ENCODE assay signal across 8 cellular contexts in the genomic region with DNA sequence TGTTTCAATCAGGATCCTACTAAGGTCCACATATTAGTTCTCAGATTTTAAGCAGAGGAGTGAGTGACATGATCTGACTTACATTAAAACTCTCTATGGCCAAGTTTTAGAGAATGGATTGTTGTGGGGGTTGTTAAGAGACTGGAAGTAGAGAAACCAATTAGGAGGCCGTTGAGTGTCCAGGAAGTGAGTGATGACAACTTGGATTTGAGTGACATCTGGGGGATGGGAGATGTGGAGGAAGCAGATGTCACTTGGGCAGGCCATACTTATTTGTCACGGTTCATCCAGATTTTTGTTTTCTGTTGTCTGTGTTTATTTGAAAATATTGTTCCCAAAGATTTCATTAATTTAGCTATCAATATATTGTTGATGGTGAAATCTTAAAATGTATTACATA. TPM values are rescaled to one million over a fixed set of nuclear protein-coding genes. Genes with fewer than 3 reads are reported as not detected.
A peak's percentile ranks its signal among the peaks of the same experiment; 100 is the strongest.
DNase-seq lines count a peak whose midpoint lies in the region; ATAC-seq and TF ChIP-seq lines count a peak whose summit lies in the region.

No MANE protein-coding gene starts in this region.

- H3K4me3 ChIP-seq in right atrium auricular region (no peak overlapping the region), upper lobe of right lung (no peak overlapping the region), sigmoid colon (no peak overlapping the region)

- TF ChIP-seq CTCF in right atrium auricular region (IDR thresholded peaks at IDR 0.05) (no peak), upper lobe of right lung (IDR thresholded peaks at IDR 0.05) (no peak), sigmoid colon (IDR thresholded peaks at IDR 0.05) (no peak)

- intact Hi-C loops in Right ventricle myocardium superior (cut with DNase I) (no loop called here), upper lobe of right lung (cut with DNase I) (no loop called here), sigmoid colon (cut with DNase I) (no loop called here)

- H3K36me3 ChIP-seq in right atrium auricular region: peaks cover 14% of the 10 kb centered on the region
- peaks cover 13% of the 10 kb centered on the region for H3K36me3 ChIP-seq in upper lobe of right lung
- H3K36me3 ChIP-seq in sigmoid colon: peaks cover 0 to 12% (median under 1%) of the 10 kb centered on the region in 4 donors

- H3K9me3 ChIP-seq in right atrium auricular region: no peaks in the 10 kb centered on the region
- no peaks in the 10 kb centered on the region for H3K9me3 ChIP-seq in upper lobe of right lung
- H3K9me3 ChIP-seq in sigmoid colon: no peaks in the 10 kb centered on the region

- ATAC-seq in Right ventricle myocardium superior (ENCODE audit: poor library complexity): peak; percentile 19
- peak; percentile 44 for ATAC-seq in upper lobe of right lung
- ATAC-seq in GM18519 (IDR thresholded peaks at IDR 0.05; ENCODE audit: low FRiP score, unreplicated experiment): no peak

- TF ChIP-seq POLR2A in sigmoid colon (IDR thresholded peaks at IDR 0.05): no peak

- H3K27me3 ChIP-seq in right atrium auricular region (no peaks in the 10 kb centered on the region), upper lobe of right lung (no peaks in the 10 kb centered on the region), sigmoid colon (no peaks in the 10 kb centered on the region)

- H3K27ac ChIP-seq in right atrium auricular region (no peak overlapping the region), upper lobe of right lung (peak overlapping the region; percentile 31), sigmoid colon (no peak overlapping the region)

- H3K4me1 ChIP-seq in right atrium auricular region (peaks cover 0 to 85% of the 10 kb centered on the region in 2 donors), upper lobe of right lung (peaks cover 74% of the 10 kb centered on the region), sigmoid colon (peaks cover 0 to 79% (median 60%) of the 10 kb centered on the region in 4 donors)

- TF ChIP-seq EP300 in sigmoid colon (IDR thresholded peaks at IDR 0.05): no peak

- WGBS in sigmoid colon, 2 donors: 29 to 33% methylated on average over 2 of the region's 2 CpGs

- DNase-seq in Right ventricle myocardium superior (no peak), right atrium auricular region (ENCODE audit: low spot score) (no peak), OCI-M1 (lab: John Stamatoyannopoulos, UW) (peak; percentile 25), dermis microvascular lymphatic vessel endothelial cell (ENCODE audit: low read depth in 2 of 2) (peak; percentile 30 to 67), upper lobe of right lung (no peak), sigmoid colon (no peak)
- DNase-seq in stimulated activated CD8-positive, alpha-beta memory T cell treated with anti-CD3 and anti-CD28 coated beads, Interleukin-4, amount 100 ng/mL, for 48 hours: no peak

RNA-seq across cellular contexts. Expression of a gene that starts 28.3 kb away (rescaled TPM):
- total RNA-seq in Right ventricle myocardium superior: 217 TPM
- 100 to 1,000 TPM; 171 to 196 TPM for total RNA-seq in right atrium auricular region
- 147 and 180 TPM in 2 replicates for total RNA-seq in dermis microvascular lymphatic vessel endothelial cell
- total RNA-seq in upper lobe of right lung: 286 TPM
- total RNA-seq in sigmoid colon: 100 to 1,000 TPM; 166 to 378 (median 183) TPM
- 100 to 1,000 TPM; 113 to 162 (median 120) TPM for polyA plus RNA-seq in sigmoid colon

Comparison
In these comparisons a context has a peak if more than half of its experiments do, and no peak if none do; other contexts are left out.
1. DNase-seq: peak in OCI-M1 (single experiment) and dermis microvascular lymphatic vessel endothelial cell (2 of 2); none in Right ventricle myocardium superior (single experiment), right atrium auricular region (single experiment), upper lobe of right lung (single experiment), stimulated activated CD8-positive, alpha-beta memory T cell treated with anti-CD3 and anti-CD28 coated beads, Interleukin-4, amount 100 ng/mL, for 48 hours (single experiment) and sigmoid colon (single experiment).